20 cellular contexts compared by ENCODE assay signal in genomic region chr1:245614986-245615385, GRCh38.
"Had no signal": no experiment of that assay in that cellular context is flagged by ENCODE, and none has a peak within 500 bp of the region (broad histone marks: within the 10 kb centered on the region; RNA-seq: fewer than 3 reads in every experiment).

No MANE protein-coding gene starts in this region.

- H3K27ac ChIP-seq: body of pancreas, neutrophil, right atrium auricular region, uterus had no signal

- H3K36me3 ChIP-seq: neutrophil, right atrium auricular region, tibial nerve, uterus had no signal

- H3K27me3 ChIP-seq: body of pancreas, right atrium auricular region, tibial nerve, uterus had no signal

- ATAC-seq: activated CD4-positive, alpha-beta T cell treated with anti-CD3 and anti-CD28 coated beads for 36 hours; activated T-cell treated with anti-CD3 and anti-CD28 coated beads, Interleukin-2, amount 50 U/mL, for 4 hours; body of pancreas; left lobe of liver; mucosa of descending colon; naive thymus-derived CD8-positive, alpha-beta T cell had no signal

- H3K9me3 ChIP-seq: body of pancreas, mucosa of descending colon, neutrophil, right atrium auricular region, tibial nerve, uterus had no signal

- H3K4me3 ChIP-seq: body of pancreas, mucosa of descending colon, right atrium auricular region, uterus had no signal

- H3K4me1 ChIP-seq: body of pancreas, right atrium auricular region, uterus had no signal

- DNase-seq: activated CD4-positive, alpha-beta memory T cell treated with anti-CD3 and anti-CD28 coated beads for 36 hours; activated CD4-positive, alpha-beta T cell treated with anti-CD3 and anti-CD28 coated beads for 36 hours; activated gamma-delta T cell; activated T-cell treated with anti-CD3 and anti-CD28 coated beads, Interleukin-2, amount 50 U/mL, for 4 hours; amygdala; body of pancreas; effector memory CD4-positive, alpha-beta T cell; mammary epithelial cell; mucosa of descending colon; naive thymus-derived CD8-positive, alpha-beta T cell; posterior cingulate gyrus; small intestine; stimulated activated CD4-positive, alpha-beta T cell treated with anti-CD3 and anti-CD28 coated beads, Interleukin-4, amount 100 ng/mL, for 24 hours; stimulated activated naive CD4-positive, alpha-beta T cell; substantia nigra; uterus had no signal
